ENCODE assay signal across 4 cellular contexts in the genomic region with DNA sequence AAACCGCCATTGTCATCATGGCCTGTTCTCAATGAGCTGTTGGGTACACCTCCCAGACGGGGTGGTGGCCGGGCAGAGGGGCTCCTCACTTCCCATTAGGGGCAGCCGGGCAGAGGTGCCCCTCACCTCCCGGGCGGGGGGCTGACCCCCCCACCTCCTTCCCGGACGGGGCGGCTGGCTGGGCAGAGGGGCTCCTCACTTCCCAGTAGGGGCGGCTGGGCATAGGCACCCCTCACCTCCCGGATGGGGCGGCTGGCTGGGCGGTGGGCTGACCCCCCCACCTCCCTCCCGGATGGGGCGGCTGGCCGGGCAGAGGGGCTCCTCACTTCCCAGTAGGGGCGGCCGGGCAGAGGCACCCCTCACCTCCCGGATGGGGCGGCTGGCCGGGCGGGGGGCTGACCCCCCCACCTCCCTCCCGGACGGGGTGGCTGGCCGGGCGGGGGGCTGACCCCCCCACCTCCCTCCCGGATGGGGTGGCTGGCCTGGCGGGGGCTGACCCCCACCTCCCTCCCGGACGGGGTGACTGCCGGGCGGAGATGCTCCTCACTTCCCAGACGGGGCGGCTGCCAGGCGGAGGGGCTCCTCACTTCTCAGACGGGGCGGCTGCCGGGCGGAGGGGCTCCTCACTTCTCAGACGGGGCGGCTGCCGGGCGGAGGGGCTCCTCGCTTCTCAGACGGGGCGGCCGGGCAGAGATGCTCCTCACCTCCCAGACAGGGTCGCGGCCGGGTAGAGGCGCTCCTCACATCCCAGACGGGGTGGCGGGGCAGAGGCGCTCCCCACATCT. TPM values are rescaled to one million over a fixed set of nuclear protein-coding genes. Genes with fewer than 3 reads are reported as not detected.
"Had no signal": no experiment of that assay in that cellular context is flagged by ENCODE, and none has a peak within 500 bp of the region (broad histone marks: within the 10 kb centered on the region; RNA-seq: fewer than 3 reads in every experiment).

No MANE protein-coding gene starts in this region.

RNA-seq across cellular contexts. Expression of gene CALCR, which starts 11.4 kb away (rescaled TPM):
- polyA plus RNA-seq: naive thymus-derived CD8-positive, alpha-beta T cell; small intestine; smooth muscle cell; spleen had no signal
